ENCODE assay signal across 31 cellular contexts in genomic region chr21:35512321-35512720, GRCh38.
DNase-seq lines count a peak whose midpoint lies in the region; ATAC-seq, FAIRE-seq and TF ChIP-seq lines count a peak whose summit lies in the region.
"Had no signal": no experiment of that assay in that cellular context is flagged by ENCODE, and none has a peak within 500 bp of the region (broad histone marks: within the 10 kb centered on the region; RNA-seq: fewer than 3 reads in every experiment).

No MANE protein-coding gene starts in this region.

- H3K4me1 ChIP-seq in adipocyte (ENCODE audit: control insufficient read depth, insufficient read depth, low read length), result peaks cover 33% of the 10 kb centered on the region
- H3K4me1 ChIP-seq in keratinocyte (ENCODE audit: control insufficient read depth, extremely low read depth, insufficient read depth, low read length), result peaks cover 26% of the 10 kb centered on the region
- H3K4me1 ChIP-seq: ascending aorta had no signal

- dilution Hi-C loops in keratinocyte (cut with MboI; ENCODE audit: extremely low pct_ligation_motif_present, low sequenced_read_pairs), result no loop called here

- H3K9me3 ChIP-seq in adipocyte (ENCODE audit: control insufficient read depth, low read length) (no peaks in the 10 kb centered on the region), keratinocyte (ENCODE audit: control insufficient read depth, low read depth, low read length) (no peaks in the 10 kb centered on the region)
- H3K9me3 ChIP-seq: ascending aorta, Caco-2, heart left ventricle, psoas muscle had no signal

- no peak for ATAC-seq in GM21515 (IDR thresholded peaks at IDR 0.05; ENCODE audit: unreplicated experiment)
- ATAC-seq: heart left ventricle; Panc1; psoas muscle; sciatic nerve; stimulated activated effector memory CD8-positive, alpha-beta T cell treated with anti-CD3 and anti-CD28 coated beads, Interleukin-12 subunit alpha, Interleukin-12 subunit beta, amount 100 ng/mL, for 72 hours had no signal

- no peaks in the 10 kb centered on the region for H3K9me3 Mint-ChIP-seq in HFFc6
- H3K9me3 Mint-ChIP-seq: activated naive CD8-positive, alpha-beta T cell treated with anti-CD3 and anti-CD28 coated beads for 36 hours; CD14-positive monocyte; mesothelial cell of epicardium; stimulated activated effector memory CD8-positive, alpha-beta T cell treated with anti-CD3 and anti-CD28 coated beads, Interleukin-12 subunit alpha, Interleukin-12 subunit beta, amount 100 ng/mL, for 72 hours; T-helper 2 cell treated with Interferon-gamma antibody and Interleukin-4, amounts not matched to agents 5 μg/mL and 100 μg/mL, for 36 hours had no signal

- peak overlapping the region; percentile 75; the same call in 1 of the 2 replicates for H3K27ac Mint-ChIP-seq in HFFc6
- H3K27ac Mint-ChIP-seq: activated naive CD8-positive, alpha-beta T cell treated with anti-CD3 and anti-CD28 coated beads for 36 hours; CD14-positive monocyte; mesothelial cell of epicardium; stimulated activated effector memory CD8-positive, alpha-beta T cell treated with anti-CD3 and anti-CD28 coated beads, Interleukin-12 subunit alpha, Interleukin-12 subunit beta, amount 100 ng/mL, for 72 hours; T-helper 2 cell treated with Interferon-gamma antibody and Interleukin-4, amounts not matched to agents 5 μg/mL and 100 μg/mL, for 36 hours had no signal

- no peaks in the 10 kb centered on the region for H3K9me1 ChIP-seq in keratinocyte (ENCODE audit: control insufficient read depth, extremely low read depth, insufficient read depth, low read length)

- peak overlapping the region; percentile 20; the same call in 1 of the 2 replicates for H3K4me3 Mint-ChIP-seq in HFFc6
- H3K4me3 Mint-ChIP-seq: activated naive CD8-positive, alpha-beta T cell treated with anti-CD3 and anti-CD28 coated beads for 36 hours; CD14-positive monocyte; mesothelial cell of epicardium; stimulated activated effector memory CD8-positive, alpha-beta T cell treated with anti-CD3 and anti-CD28 coated beads, Interleukin-12 subunit alpha, Interleukin-12 subunit beta, amount 100 ng/mL, for 72 hours; T-helper 2 cell treated with Interferon-gamma antibody and Interleukin-4, amounts not matched to agents 5 μg/mL and 100 μg/mL, for 36 hours had no signal

- peak overlapping the region; percentile 62 for H3K4me2 ChIP-seq in keratinocyte (ENCODE audit: control insufficient read depth, extremely low read depth, insufficient read depth, low read depth, low read length)

- FAIRE-seq in keratinocyte (lab: Jason Lieb, UNC), result no peak
- FAIRE-seq: kidney had no signal

- no peaks in the 10 kb centered on the region for H3K36me3 Mint-ChIP-seq in HFFc6 (ENCODE audit: low read depth)
- H3K36me3 Mint-ChIP-seq: activated naive CD8-positive, alpha-beta T cell treated with anti-CD3 and anti-CD28 coated beads for 36 hours; CD14-positive monocyte; mesothelial cell of epicardium; stimulated activated effector memory CD8-positive, alpha-beta T cell treated with anti-CD3 and anti-CD28 coated beads, Interleukin-12 subunit alpha, Interleukin-12 subunit beta, amount 100 ng/mL, for 72 hours had no signal

- no peak overlapping the region for H3K4me3 ChIP-seq in AG10803 (ENCODE audit: low read length)
- H3K4me3 ChIP-seq in adipocyte (ENCODE audit: low read length), result no peak overlapping the region
- H3K4me3 ChIP-seq in keratinocyte (ENCODE audit: control insufficient read depth in 2 of 3, extremely low read depth in 1 of 3, insufficient read depth in 2 of 3, low read depth in 1 of 3, low read length in 3 of 3), result no peak overlapping the region
- H3K4me3 ChIP-seq: ascending aorta, coronary artery, heart left ventricle, psoas muscle had no signal

- H3K36me3 ChIP-seq in adipocyte (ENCODE audit: control insufficient read depth, insufficient read depth, low read length, severe bottlenecking) (no peaks in the 10 kb centered on the region), keratinocyte (ENCODE audit: control insufficient read depth in 2 of 2, extremely low read depth in 1 of 2, insufficient read depth in 2 of 2, low read length in 2 of 2) (no peaks in the 10 kb centered on the region)
- H3K36me3 ChIP-seq: ascending aorta, heart left ventricle had no signal

- no peaks in the 10 kb centered on the region for H3K79me2 ChIP-seq in keratinocyte (ENCODE audit: control insufficient read depth, insufficient read depth, low read length)

- no peaks in the 10 kb centered on the region for H4K20me1 ChIP-seq in keratinocyte (ENCODE audit: control insufficient read depth, extremely low read depth, insufficient read depth, low read length)

- no peak for TF ChIP-seq CTCF in AG10803 (conservative IDR thresholded peaks at IDR 0.05; ENCODE audit: low read length)
- no peak for TF ChIP-seq CTCF in HFFc6 (IDR thresholded peaks at IDR 0.05)
- TF ChIP-seq CTCF in keratinocyte (optimal IDR thresholded peaks at IDR 0.05 in 1 of 3, IDR thresholded peaks at IDR 0.05 in 1 of 3, conservative IDR thresholded peaks at IDR 0.05 in 1 of 3; ENCODE audit: extremely low read depth in 1 of 3, insufficient read depth in 2 of 3, low read length in 3 of 3), result no peak

- no peaks in the 10 kb centered on the region for H3K27me3 ChIP-seq in adipocyte (replicated peaks; ENCODE audit: control insufficient read depth, insufficient read depth, low read length)
- H3K27me3 ChIP-seq in keratinocyte (ENCODE audit: control insufficient read depth, extremely low read depth, insufficient read depth, low read length), result no peaks in the 10 kb centered on the region
- H3K27me3 ChIP-seq: ascending aorta had no signal

- H3K9ac ChIP-seq in adipocyte (ENCODE audit: low read length) (peak overlapping the region; percentile 2), keratinocyte (ENCODE audit: control insufficient read depth, extremely low read depth, insufficient read depth, low read length) (no peak overlapping the region)

- H2AFZ ChIP-seq in keratinocyte (ENCODE audit: control insufficient read depth, low read length), result no peak overlapping the region

- DNase-seq in AG10803 (ENCODE audit: low read depth), result peak; percentile 73
- DNase-seq in HFFc6, result no peak
- DNase-seq in adipocyte (ENCODE audit: low read depth), result no peak
- no peak for DNase-seq in keratinocyte (ENCODE audit: low read depth, low spot score)
- DNase-seq in activated gamma-delta T cell (lab: John Stamatoyannopoulos, UW), result no peak
- DNase-seq in NCI-H82 treated with DMSO at 0.1 percent for 48 hours (lab: John Stamatoyannopoulos, UW; ENCODE audit: unreplicated experiment), result no peak
- DNase-seq in NCI-H1092 treated with DMSO at 0.1 percent for 48 hours (lab: John Stamatoyannopoulos, UW), result no peak
- DNase-seq: activated CD4-positive, alpha-beta T cell treated with anti-CD3 and anti-CD28 coated beads for 4 hours; activated naive CD8-positive, alpha-beta T cell treated with anti-CD3 and anti-CD28 coated beads for 36 hours; activated T-cell treated with anti-CD3 and anti-CD28 coated beads for 4 hours; Caco-2; caudate nucleus; effector CD8-positive, alpha-beta T cell; GF-D8; heart left ventricle; kidney; NCI-H2029; NCI-H524 treated with DMSO at 0.1 percent for 48 hours; psoas muscle; SHP77; trophoblast cell had no signal

- H3K27ac ChIP-seq in keratinocyte (ENCODE audit: control insufficient read depth, insufficient read depth, low read length), result peak overlapping the region; percentile 70
- H3K27ac ChIP-seq: ascending aorta, coronary artery, heart left ventricle, psoas muscle, VCaP had no signal

- H3K27me3 Mint-ChIP-seq in HFFc6 (ENCODE audit: insufficient read depth), result no peaks in the 10 kb centered on the region; the same call in 1 of the 2 replicates
- H3K27me3 Mint-ChIP-seq: activated naive CD8-positive, alpha-beta T cell treated with anti-CD3 and anti-CD28 coated beads for 36 hours had no signal

- H3K4me1 Mint-ChIP-seq in HFFc6 (ENCODE audit: low read depth), result peaks cover 64% of the 10 kb centered on the region
